Comparison of ENCODE assay signal across 13 cellular contexts in genomic region chr6:163745566-163746400, GRCh38.
DNase-seq lines count a peak whose midpoint lies in the region; ATAC-seq and TF ChIP-seq lines count a peak whose summit lies in the region.
"Had no signal": no experiment of that assay in that cellular context is flagged by ENCODE, and none has a peak within 500 bp of the region (broad histone marks: within the 10 kb centered on the region; RNA-seq: fewer than 3 reads in every experiment).

No MANE protein-coding gene starts in this region.

- DNase-seq in A172 (ENCODE audit: low spot score): peak; percentile 89
- DNase-seq in dermis blood vessel endothelial cell: peak; percentile 35
- DNase-seq in kidney glomerular epithelial cell (lab: John Stamatoyannopoulos, UW): peak; percentile 99
- no peak for DNase-seq in OCI-LY7 (ENCODE audit: low spot score)
- no peak for DNase-seq in HUDEP-2 (lab: John Stamatoyannopoulos, UW; ENCODE audit: unreplicated experiment in 76 of 76)
- no peak for DNase-seq in activated naive CD4-positive, alpha-beta T cell treated with anti-CD3 and anti-CD28 coated beads, Interleukin-2, amount 50 U/mL, for 72 hours (ENCODE audit: low spot score in 2 of 2)
- DNase-seq: activated CD4-positive, alpha-beta T cell treated with anti-CD3 and anti-CD28 coated beads for 48 hours; natural killer cell; NCI-H524; stimulated activated naive CD4-positive, alpha-beta T cell treated with Interleukin-2 at 50 U/mL for 16 hours had no signal

- no peaks in the 10 kb centered on the region for H4K20me1 ChIP-seq in OCI-LY7 (ENCODE audit: insufficient read depth, low read length)

- no peaks in the 10 kb centered on the region for H3K4me1 ChIP-seq in OCI-LY7 (ENCODE audit: insufficient read depth, low read length, poor library complexity, severe bottlenecking)

- POLR2A ChIA-PET in OCI-LY7 (lab: Charles Lee): interaction anchor here (0.6 to 2.0 kb wide), 12 partner anchors 8 to 328 kb away, joined by 3 to 7 read pairs (median 4); no protein-coding TSS in a partner anchor

- intact Hi-C loops in OCI-LY7 (cut with micrococcal nuclease; ENCODE audit: unreplicated experiment): no loop called here

- no peak overlapping the region for H2AFZ ChIP-seq in OCI-LY7 (ENCODE audit: low read length)

- no peak overlapping the region for H3K27ac Mint-ChIP-seq in activated naive CD4-positive, alpha-beta T cell treated with anti-CD3 and anti-CD28 coated beads, Interleukin-2, amount 50 U/mL, for 72 hours
- H3K27ac Mint-ChIP-seq: natural killer cell had no signal

- H3K79me2 ChIP-seq in OCI-LY7 (ENCODE audit: insufficient read depth, low read depth, low read length): no peaks in the 10 kb centered on the region

- CTCF ChIA-PET in OCI-LY7 (lab: Charles Lee; ENCODE audit: unreplicated experiment): interaction anchor here (0.9 kb wide), 1 partner anchor 10 kb away, joined by 3 read pairs; no protein-coding TSS in a partner anchor

- H3K36me3 Mint-ChIP-seq in activated naive CD4-positive, alpha-beta T cell treated with anti-CD3 and anti-CD28 coated beads, Interleukin-2, amount 50 U/mL, for 72 hours: no peaks in the 10 kb centered on the region
- H3K36me3 Mint-ChIP-seq: natural killer cell had no signal

- H3K4me3 ChIP-seq in OCI-LY7 (ENCODE audit: low read depth, low read length, poor library complexity, severe bottlenecking): no peak overlapping the region
- H3K4me3 ChIP-seq: coronary artery had no signal

- no peaks in the 10 kb centered on the region for H3K9me3 Mint-ChIP-seq in activated naive CD4-positive, alpha-beta T cell treated with anti-CD3 and anti-CD28 coated beads, Interleukin-2, amount 50 U/mL, for 72 hours
- H3K9me3 Mint-ChIP-seq: natural killer cell had no signal

- H3K4me2 ChIP-seq in OCI-LY7 (ENCODE audit: low read length): no peak overlapping the region

- TF ChIP-seq EP300 in Ishikawa (IDR thresholded peaks at IDR 0.05; ENCODE audit: borderline replicate concordance): 0 out of 2 replicates have a peak, but pooled peaks have one; percentile 17

- no peak overlapping the region for H3K27ac ChIP-seq in OCI-LY7 (ENCODE audit: low read depth, low read length, poor library complexity, severe bottlenecking)
- H3K27ac ChIP-seq: coronary artery had no signal

- BruUV-seq in OCI-LY7 (replicated peaks; lab: Mats Ljungman, UMichigan): no TSS peak

- TF ChIP-seq CTCF in OCI-LY7 (conservative IDR thresholded peaks at IDR 0.05; ENCODE audit: low read length): no peak

- no peak for TF ChIP-seq RAD21 in Ishikawa (IDR thresholded peaks at IDR 0.05; ENCODE audit: low read depth)

- no peaks in the 10 kb centered on the region for H3K9me2 ChIP-seq in OCI-LY7 (ENCODE audit: insufficient read depth, low read length)

- H3K36me3 ChIP-seq in OCI-LY7 (ENCODE audit: insufficient read depth, low read length): no peaks in the 10 kb centered on the region

- no peak for ATAC-seq in HG02610 (IDR thresholded peaks at IDR 0.05; ENCODE audit: unreplicated experiment)
- no peak for ATAC-seq in activated naive CD4-positive, alpha-beta T cell treated with anti-CD3 and anti-CD28 coated beads, Interleukin-2, amount 50 U/mL, for 72 hours
- ATAC-seq: natural killer cell had no signal

- no peaks in the 10 kb centered on the region for H3K9me3 ChIP-seq in OCI-LY7 (ENCODE audit: low read length)

TF ChIP-seq in Ishikawa, 13 proteins besides CTCF, POLR2A, EP300 and RAD21:
- TF ChIP-seq REST (IDR thresholded peaks at IDR 0.05; ENCODE audit: low read depth) (no peak), YY1 (IDR thresholded peaks at IDR 0.05; ENCODE audit: low read depth) (no peak), USF1 (IDR thresholded peaks at IDR 0.05) (no peak), TAF1 (IDR thresholded peaks at IDR 0.05; ENCODE audit: low read depth) (no peak), FOXM1 (IDR thresholded peaks at IDR 0.05; ENCODE audit: borderline replicate concordance, low read depth) (no peak), CEBPB (IDR thresholded peaks at IDR 0.05) (no peak), CREB1 (IDR thresholded peaks at IDR 0.05; ENCODE audit: low read depth) (no peak), TCF12 (IDR thresholded peaks at IDR 0.05; ENCODE audit: low read depth) (0 out of 2 replicates have a peak, but pooled peaks have one; percentile 37), ZBTB7A (IDR thresholded peaks at IDR 0.05; ENCODE audit: low read depth) (no peak), MAX (IDR thresholded peaks at IDR 0.05) (peak; percentile 66), TEAD4 (IDR thresholded peaks at IDR 0.05) (peak; percentile 85)

Comparison
In these comparisons a context has a peak if more than half of its experiments do, and no peak if none do; other contexts are left out.
1. DNase-seq: peak in A172 (single experiment), dermis blood vessel endothelial cell (single experiment) and kidney glomerular epithelial cell (single experiment); none in OCI-LY7 (single experiment), HUDEP-2 (0 of 76) and activated naive CD4-positive, alpha-beta T cell treated with anti-CD3 and anti-CD28 coated beads, Interleukin-2, amount 50 U/mL, for 72 hours (0 of 2).